5 cellular contexts compared by ENCODE assay signal in genomic region chr2:100217323-100217722, GRCh38.
"Had no signal": no experiment of that assay in that cellular context is flagged by ENCODE, and none has a peak within 500 bp of the region (broad histone marks: within the 10 kb centered on the region; RNA-seq: fewer than 3 reads in every experiment).

No MANE protein-coding gene starts in this region.

- DNase-seq: KBM-7 had no signal

- H3K9me3 Mint-ChIP-seq: IgD-negative memory B cell had no signal

- ATAC-seq: HepG2, K562 had no signal

- H3K4me3 ChIP-seq: K562 had no signal

- H3K4me3 Mint-ChIP-seq: IgD-negative memory B cell had no signal

- H3K36me3 Mint-ChIP-seq: IgD-negative memory B cell had no signal

- H3K4me1 Mint-ChIP-seq: IgD-negative memory B cell had no signal

- H3K27ac ChIP-seq: HL-60 had no signal
